38 cellular contexts compared by ENCODE assay signal in genomic region chr5:150392680-150393079, GRCh38. TPM values are rescaled to one million over a fixed set of nuclear protein-coding genes. Genes with fewer than 3 reads are reported as not detected.
"Had no signal": no experiment of that assay in that cellular context is flagged by ENCODE, and none has a peak within 500 bp of the region (broad histone marks: within the 10 kb centered on the region; RNA-seq: fewer than 3 reads in every experiment).

No MANE protein-coding gene starts in this region.

- ATAC-seq: activated CD4-positive, alpha-beta T cell treated with anti-CD3 and anti-CD28 coated beads for 36 hours; activated CD8-positive, alpha-beta memory T cell treated with anti-CD3 and anti-CD28 coated beads, Interleukin-2, amount 10 ng/mL, durations not matched to agents 7 days and 5 days; activated CD8-positive, alpha-beta T cell treated with anti-CD3 and anti-CD28 coated beads, Interleukin-2, amount 10 ng/mL, durations not matched to agents 7 days and 5 days; activated naive CD8-positive, alpha-beta T cell treated with anti-CD3 and anti-CD28 coated beads, Interleukin-2, amount 50 U/mL, for 24 hours; body of pancreas; effector memory CD8-positive, alpha-beta T cell; foreskin keratinocyte; gastrocnemius medialis; T-helper 17 cell had no signal

- H3K27me3 Mint-ChIP-seq: activated CD4-positive, alpha-beta memory T cell treated with anti-CD3 and anti-CD28 coated beads for 36 hours; activated CD4-positive, alpha-beta T cell treated with anti-CD3 and anti-CD28 coated beads for 36 hours; activated CD4-positive, alpha-beta T cell treated with anti-CD3 and anti-CD28 coated beads, Interleukin-2, amount 10 ng/mL, durations not matched to agents 24 days and 14 days; activated CD8-positive, alpha-beta memory T cell treated with anti-CD3 and anti-CD28 coated beads, Interleukin-2, amount 10 ng/mL, durations not matched to agents 7 days and 5 days; activated naive CD4-positive, alpha-beta T cell treated with anti-CD3 and anti-CD28 coated beads, Interleukin-2, amount 50 U/mL, for 24 hours; activated naive CD8-positive, alpha-beta T cell treated with anti-CD3 and anti-CD28 coated beads for 36 hours; activated naive CD8-positive, alpha-beta T cell treated with anti-CD3 and anti-CD28 coated beads, Interleukin-2, amount 50 U/mL, for 24 hours; effector memory CD8-positive, alpha-beta T cell; T-helper 17 cell had no signal

- H3K27ac Mint-ChIP-seq: activated CD4-positive, alpha-beta memory T cell treated with anti-CD3 and anti-CD28 coated beads for 36 hours; activated CD4-positive, alpha-beta T cell treated with anti-CD3 and anti-CD28 coated beads for 36 hours; activated CD8-positive, alpha-beta T cell treated with anti-CD3 and anti-CD28 coated beads, Interleukin-2, amount 10 ng/mL, durations not matched to agents 7 days and 5 days; activated naive CD4-positive, alpha-beta T cell treated with anti-CD3 and anti-CD28 coated beads, Interleukin-2, amount 50 U/mL, for 24 hours; activated naive CD8-positive, alpha-beta T cell treated with anti-CD3 and anti-CD28 coated beads for 36 hours; activated T-helper 1 cell treated with anti-CD3 and anti-CD28 coated beads, Interleukin-12 subunit alpha, Interleukin-12 subunit beta, Interleukin-2, Interleukin-4 antibody, amounts not matched to agents 30 ng/mL and 10 ng/mL and 1 ng/mL, durations not matched to agents 14 hours and 24 hours and 36 hours; activated T-helper 2 cell treated with anti-CD3 and anti-CD28 coated beads, Interferon-gamma antibody, Interleukin-2, Interleukin-4, amounts not matched to agents 10 μg/mL and 5 μg/mL and 100 μg/mL, durations not matched to agents 14 hours and 24 hours and 36 hours had no signal

- H3K4me1 ChIP-seq: adrenal gland, body of pancreas, esophagus muscularis mucosa, foreskin keratinocyte, gastrocnemius medialis had no signal

- H3K27me3 ChIP-seq: adrenal gland, body of pancreas, esophagus muscularis mucosa, foreskin keratinocyte, gastrocnemius medialis had no signal

- H3K4me1 Mint-ChIP-seq: activated CD4-positive, alpha-beta T cell treated with anti-CD3 and anti-CD28 coated beads for 36 hours; activated naive CD4-positive, alpha-beta T cell treated with anti-CD3 and anti-CD28 coated beads, Interleukin-2, amount 50 U/mL, for 24 hours; activated naive CD8-positive, alpha-beta T cell treated with anti-CD3 and anti-CD28 coated beads for 36 hours; activated naive CD8-positive, alpha-beta T cell treated with anti-CD3 and anti-CD28 coated beads, Interleukin-2, amount 50 U/mL, for 24 hours had no signal

- H3K9me3 Mint-ChIP-seq: activated CD4-positive, alpha-beta memory T cell treated with anti-CD3 and anti-CD28 coated beads for 36 hours; activated CD4-positive, alpha-beta T cell treated with anti-CD3 and anti-CD28 coated beads, Interleukin-2, amount 10 ng/mL, durations not matched to agents 24 days and 14 days; activated naive CD4-positive, alpha-beta T cell treated with anti-CD3 and anti-CD28 coated beads for 36 hours; activated naive CD4-positive, alpha-beta T cell treated with anti-CD3 and anti-CD28 coated beads, Interleukin-2, amount 50 U/mL, for 24 hours; activated naive CD8-positive, alpha-beta T cell treated with anti-CD3 and anti-CD28 coated beads for 36 hours; activated naive CD8-positive, alpha-beta T cell treated with anti-CD3 and anti-CD28 coated beads, Interleukin-2, amount 50 U/mL, for 24 hours; activated T-helper 1 cell treated with anti-CD3 and anti-CD28 coated beads, Interleukin-12 subunit alpha, Interleukin-12 subunit beta, Interleukin-2, Interleukin-4 antibody, amounts not matched to agents 30 ng/mL and 10 ng/mL and 1 ng/mL, durations not matched to agents 14 hours and 24 hours and 36 hours; activated T-helper 2 cell treated with anti-CD3 and anti-CD28 coated beads, Interferon-gamma antibody, Interleukin-2, Interleukin-4, amounts not matched to agents 10 μg/mL and 5 μg/mL and 100 μg/mL, durations not matched to agents 14 hours and 24 hours and 36 hours; effector memory CD8-positive, alpha-beta T cell; T-helper 2 cell treated with Interferon-gamma antibody and Interleukin-4, amounts not matched to agents 5 μg/mL and 100 μg/mL, for 36 hours had no signal

- DNase-seq: activated CD4-positive, alpha-beta memory T cell treated with anti-CD3 and anti-CD28 coated beads for 36 hours; activated CD4-positive, alpha-beta T cell treated with anti-CD3 and anti-CD28 coated beads for 36 hours; activated CD4-positive, alpha-beta T cell treated with anti-CD3 and anti-CD28 coated beads, Interleukin-2, amount 10 ng/mL, durations not matched to agents 24 days and 14 days; activated CD4-positive, CD25-positive, alpha-beta regulatory T cell; activated CD4-positive, CD25-positive, alpha-beta regulatory T cell treated with anti-CD3 and anti-CD28 coated beads, Interleukin-2, amount 50 U/mL, for 72 hours; activated CD8-positive, alpha-beta memory T cell treated with anti-CD3 and anti-CD28 coated beads, Interleukin-2, amount 10 ng/mL, durations not matched to agents 7 days and 5 days; activated CD8-positive, alpha-beta memory T cell treated with anti-CD3 and anti-CD28 coated beads, Interleukin-2, amount 50 U/mL, for 4 hours; activated CD8-positive, alpha-beta T cell treated with anti-CD3 and anti-CD28 coated beads, Interleukin-2, amount 10 ng/mL, durations not matched to agents 7 days and 5 days; activated effector memory CD4-positive, alpha-beta T cell treated with anti-CD3 and anti-CD28 coated beads, Interleukin-2, amount 50 U/mL, for 16 hours; activated naive CD4-positive, alpha-beta T cell treated with anti-CD3 and anti-CD28 coated beads for 36 hours; activated naive CD8-positive, alpha-beta T cell treated with anti-CD3 and anti-CD28 coated beads for 36 hours; activated naive CD8-positive, alpha-beta T cell treated with anti-CD3 and anti-CD28 coated beads, Interleukin-2, amount 50 U/mL, for 24 hours; activated T-cell treated with anti-CD3 and anti-CD28 coated beads, Interleukin-2, amount 50 U/mL, for 1 hour; activated T-cell treated with anti-CD3 and anti-CD28 coated beads, Interleukin-2, amount 50 U/mL, for 48 hours; amygdala; aorta; body of pancreas; caudate nucleus; cortex of kidney; dermis blood vessel endothelial cell; effector CD4-positive, alpha-beta T cell; effector memory CD8-positive, alpha-beta T cell; erythroblast; foreskin keratinocyte; gastrocnemius medialis; glutamatergic neuron; T-helper 1 cell; T-helper 17 cell; T1000; WERI-Rb-1 had no signal

- H3K4me3 ChIP-seq: adrenal gland, body of pancreas, esophagus muscularis mucosa, gastrocnemius medialis had no signal

- H3K27ac ChIP-seq: body of pancreas, esophagus muscularis mucosa, foreskin keratinocyte, gastrocnemius medialis, WERI-Rb-1 had no signal

- FAIRE-seq: colon had no signal

- H3K9me3 ChIP-seq: adrenal gland, body of pancreas, esophagus muscularis mucosa, gastrocnemius medialis had no signal

- H3K4me3 Mint-ChIP-seq: activated CD4-positive, alpha-beta memory T cell treated with anti-CD3 and anti-CD28 coated beads for 36 hours; activated CD4-positive, alpha-beta T cell treated with anti-CD3 and anti-CD28 coated beads for 36 hours; activated CD4-positive, alpha-beta T cell treated with anti-CD3 and anti-CD28 coated beads, Interleukin-2, amount 10 ng/mL, durations not matched to agents 24 days and 14 days; activated CD8-positive, alpha-beta memory T cell treated with anti-CD3 and anti-CD28 coated beads, Interleukin-2, amount 10 ng/mL, durations not matched to agents 7 days and 5 days; activated CD8-positive, alpha-beta T cell treated with anti-CD3 and anti-CD28 coated beads, Interleukin-2, amount 10 ng/mL, durations not matched to agents 7 days and 5 days; activated naive CD4-positive, alpha-beta T cell treated with anti-CD3 and anti-CD28 coated beads for 36 hours; activated naive CD4-positive, alpha-beta T cell treated with anti-CD3 and anti-CD28 coated beads, Interleukin-2, amount 50 U/mL, for 24 hours; activated naive CD8-positive, alpha-beta T cell treated with anti-CD3 and anti-CD28 coated beads for 36 hours; activated naive CD8-positive, alpha-beta T cell treated with anti-CD3 and anti-CD28 coated beads, Interleukin-2, amount 50 U/mL, for 24 hours; activated T-helper 1 cell treated with anti-CD3 and anti-CD28 coated beads, Interleukin-12 subunit alpha, Interleukin-12 subunit beta, Interleukin-2, Interleukin-4 antibody, amounts not matched to agents 30 ng/mL and 10 ng/mL and 1 ng/mL, durations not matched to agents 14 hours and 24 hours and 36 hours; effector memory CD8-positive, alpha-beta T cell; T-helper 17 cell; T-helper 2 cell treated with Interferon-gamma antibody and Interleukin-4, amounts not matched to agents 5 μg/mL and 100 μg/mL, for 36 hours had no signal

RNA-seq across cellular contexts. Expression of gene CD74, which starts 20.0 kb away (rescaled TPM):
- total RNA-seq: chondrocyte had no signal
